ENCODE assay signal across 9 cellular contexts in genomic region chr6:35213161-35213823, GRCh38. TPM values are rescaled to one million over a fixed set of nuclear protein-coding genes. Genes with fewer than 3 reads are reported as not detected.
DNase-seq lines count a peak whose midpoint lies in the region; ATAC-seq and TF ChIP-seq lines count a peak whose summit lies in the region.
"Had no signal": no experiment of that assay in that cellular context is flagged by ENCODE, and none has a peak within 500 bp of the region (broad histone marks: within the 10 kb centered on the region; RNA-seq: fewer than 3 reads in every experiment).

No MANE protein-coding gene starts in this region.

- H3K9me3 ChIP-seq in heart right ventricle (no peaks in the 10 kb centered on the region), mammary epithelial cell (replicated peaks; ENCODE audit: insufficient read depth, low read length) (no peaks in the 10 kb centered on the region), aorta (ENCODE audit: control insufficient read depth, low read length) (no peaks in the 10 kb centered on the region)

- H3K4me1 ChIP-seq in heart right ventricle (peaks cover 4 to 43% (median 26%) of the 10 kb centered on the region in 9 donors), mammary epithelial cell (ENCODE audit: insufficient read depth, low read length) (peaks cover 3% of the 10 kb centered on the region), mesendoderm (ENCODE audit: control insufficient read depth, low read depth, low read length) (peaks cover 11% of the 10 kb centered on the region), aorta (ENCODE audit: control insufficient read depth in 1 of 2, insufficient read depth in 2 of 2, low read length in 2 of 2) (peaks cover 2 to 3% of the 10 kb centered on the region in 2 donors)

- CTCF ChIA-PET in mammary epithelial cell (lab: Charles Lee; ENCODE audit: low non-redundant PET): no interaction called here

- no peak overlapping the region for H3K18ac ChIP-seq in mesendoderm (ENCODE audit: low read length)

- H4K5ac ChIP-seq in mesendoderm (ENCODE audit: low read length): no peak overlapping the region

- DNase-seq in heart right ventricle: no peak
- DNase-seq in Right ventricle myocardium superior: no peak
- no peak for DNase-seq in mammary epithelial cell
- peak; percentile 80 for DNase-seq in mesendoderm
- DNase-seq in aorta: peak in 1 of 2 donors; percentile 82
- no peak for DNase-seq in inferior parietal cortex (ENCODE audit: extremely low spot score)
- DNase-seq: MV-4-11 had no signal

- H3K79me2 ChIP-seq in mammary epithelial cell (ENCODE audit: insufficient read depth, low read length): no peaks in the 10 kb centered on the region
- no peaks in the 10 kb centered on the region for H3K79me2 ChIP-seq in mesendoderm (ENCODE audit: control insufficient read depth, insufficient read depth, low read length)

- H3K4me3 ChIP-seq in heart right ventricle: peak overlapping the region; percentile 41 to 65 (median 62)
- peak overlapping the region; percentile 49 to 55 (median 53) for H3K4me3 ChIP-seq in mammary epithelial cell (replicated peaks in 1 of 3; ENCODE audit: insufficient read depth in 1 of 3, low read depth in 2 of 3, low read length in 3 of 3)
- H3K4me3 ChIP-seq in mesendoderm (ENCODE audit: low read length): no peak overlapping the region
- H3K4me3 ChIP-seq in aorta (ENCODE audit: low read length in 2 of 2): peak overlapping the region; percentile 90 to 96

- H3K27me3 ChIP-seq in heart right ventricle: peaks cover 0 to 68% (median 20%) of the 10 kb centered on the region in 7 donors
- peaks cover 13% of the 10 kb centered on the region for H3K27me3 ChIP-seq in mammary epithelial cell (ENCODE audit: insufficient read depth, low read length)
- H3K27me3 ChIP-seq in mesendoderm (ENCODE audit: insufficient read depth, low read length, poor library complexity): peaks cover 21% of the 10 kb centered on the region
- no peaks in the 10 kb centered on the region for H3K27me3 ChIP-seq in aorta (ENCODE audit: control insufficient read depth in 1 of 2, insufficient read depth in 2 of 2, low read length in 1 of 2)

- no peak overlapping the region for H3K9ac ChIP-seq in mammary epithelial cell (ENCODE audit: insufficient read depth, low read length)
- peak overlapping the region; percentile 68 for H3K9ac ChIP-seq in mesendoderm (ENCODE audit: low read length)

- 19% methylated on average over 53 to 54 of the region's 54 CpGs for WGBS in heart right ventricle, 2 donors
- WGBS in mammary epithelial cell (ENCODE audit: low coverage, missing lambda C conversion rate): 67% methylated on average over 13 of the region's 54 CpGs
- no CpG with 5 or more reads among the region's 54 CpGs for WGBS in mesendoderm (ENCODE audit: extremely low coverage, insufficient coverage, low lambda C conversion rate)
- 9 to 11% methylated on average over 43 to 54 of the region's 54 CpGs for WGBS in aorta, 2 donors

- H3K56ac ChIP-seq in mesendoderm (ENCODE audit: low read length): peak overlapping the region; percentile 88

- H2AFZ ChIP-seq in mammary epithelial cell (ENCODE audit: low read depth, low read length): peak overlapping the region; percentile 83

- no peaks in the 10 kb centered on the region for H4K20me1 ChIP-seq in mammary epithelial cell (ENCODE audit: insufficient read depth, low read length)

- no peak overlapping the region for H2BK5ac ChIP-seq in mesendoderm (ENCODE audit: low read length)

- no peak for ATAC-seq in heart right ventricle
- no peak for ATAC-seq in Right ventricle myocardium superior (ENCODE audit: poor library complexity)
- ATAC-seq in aorta (ENCODE audit: low FRiP score): no peak
- ATAC-seq in GM19397 (IDR thresholded peaks at IDR 0.05; ENCODE audit: unreplicated experiment): no peak
- no peak for ATAC-seq in esophagus mucosa

- H2BK15ac ChIP-seq in mesendoderm (replicated peaks; ENCODE audit: low read depth): no peak overlapping the region

- H3K4me2 ChIP-seq in mammary epithelial cell (ENCODE audit: insufficient read depth, low read depth, low read length) (peak overlapping the region; percentile 95), mesendoderm (ENCODE audit: low read length) (peak overlapping the region; percentile 86)

- no TSS peak for BruUV-seq in mammary epithelial cell (replicated peaks; lab: Mats Ljungman, UMichigan)

- H3K79me1 ChIP-seq in mesendoderm (ENCODE audit: low read length): no peaks in the 10 kb centered on the region

- no peak overlapping the region for H3K23ac ChIP-seq in mesendoderm (ENCODE audit: low read length)

- H3K27ac ChIP-seq in heart right ventricle: no peak overlapping the region
- H3K27ac ChIP-seq in mammary epithelial cell (ENCODE audit: insufficient read depth, low read depth, low read length): no peak overlapping the region
- no peak overlapping the region for H3K27ac ChIP-seq in mesendoderm (ENCODE audit: low read depth, low read length)
- no peak overlapping the region for H3K27ac ChIP-seq in aorta (ENCODE audit: low read depth in 1 of 2, low read length in 2 of 2)

- no peak overlapping the region for H3K4ac ChIP-seq in mesendoderm (ENCODE audit: low read depth, low read length)

- no peak for TF ChIP-seq CTCF in heart right ventricle (IDR thresholded peaks at IDR 0.05)
- no peak for TF ChIP-seq CTCF in mammary epithelial cell (conservative IDR thresholded peaks at IDR 0.05 in 1 of 2, IDR thresholded peaks at IDR 0.05 in 1 of 2; ENCODE audit: extremely low read depth in 1 of 2, insufficient read depth in 1 of 2, low read depth in 1 of 2, low read length in 2 of 2)

- no peak overlapping the region for H2AK5ac ChIP-seq in mesendoderm (ENCODE audit: low read length)

- in situ Hi-C loops in mammary epithelial cell (cut with MboI; ENCODE audit: low sequenced_read_pairs in 2 of 2): no loop called here

- no peak overlapping the region for H4K8ac ChIP-seq in mesendoderm (ENCODE audit: low read depth, low read length)

- no peaks in the 10 kb centered on the region for H3K36me3 ChIP-seq in heart right ventricle
- H3K36me3 ChIP-seq in mammary epithelial cell (ENCODE audit: insufficient read depth, low read length): no peaks in the 10 kb centered on the region
- no peaks in the 10 kb centered on the region for H3K36me3 ChIP-seq in mesendoderm (ENCODE audit: control insufficient read depth, insufficient read depth, low read length)
- H3K36me3 ChIP-seq in aorta (ENCODE audit: control insufficient read depth in 1 of 2, insufficient read depth in 2 of 2, low read length in 1 of 2): no peaks in the 10 kb centered on the region

- H2BK120ac ChIP-seq in mesendoderm (ENCODE audit: low read depth, low read length): no peak overlapping the region

- dilution Hi-C loops in mammary epithelial cell (cut with HindIII; ENCODE audit: low sequenced_read_pairs): no loop called here

- intact Hi-C loops in heart right ventricle (cut with DNase I) (no loop called here), Right ventricle myocardium superior (cut with DNase I) (no loop called here), mammary epithelial cell (cut with micrococcal nuclease) (no loop called here), aorta (cut with DNase I) (no loop called here)

RNA-seq across cellular contexts. Expression of gene SCUBE3, which starts 0.5 kb away (rescaled TPM):
- total RNA-seq in heart right ventricle: 10 to 100 TPM in 4 of 10 donors, 1 to 10 TPM in 6; 4.9 to 18.8 (median 9.0) TPM
- 1 to 10 TPM; 1.2 to 5.6 TPM for polyA plus RNA-seq in heart right ventricle
- 9.7 TPM for total RNA-seq in Right ventricle myocardium superior
- total RNA-seq in mammary epithelial cell: under 1 TPM; under 0.01 to 0.19 TPM
- 0.06 TPM for polyA plus RNA-seq in mammary epithelial cell
- not detected for polyA minus RNA-seq in mammary epithelial cell
- 0.60 TPM for polyA plus RNA-seq in mesendoderm (2013, experiment 1 of 2)
- polyA plus RNA-seq in mesendoderm (2013, experiment 2 of 2): 0.53 TPM
- total RNA-seq in aorta: 10 to 100 TPM; 57.6 to 63.6 TPM
- 10 to 100 TPM in 1 of 2 donors, 1 to 10 TPM in 1; 9.1 to 50.9 TPM for polyA plus RNA-seq in aorta
- 0.12 TPM for total RNA-seq in esophagus mucosa

RNA-seq across cellular contexts. Expression of gene ZNF76, which starts 46.2 kb away (rescaled TPM):
- total RNA-seq in heart right ventricle (10 to 100 TPM; 29.8 to 48.9 (median 37.8) TPM), Right ventricle myocardium superior (35.3 TPM), mammary epithelial cell (10 to 100 TPM; 18.8 to 21.9 TPM), aorta (10 to 100 TPM; 26.6 to 46.4 TPM), esophagus mucosa (14.3 TPM)
- polyA plus RNA-seq in heart right ventricle (10 to 100 TPM; 17.9 to 67.1 TPM), mammary epithelial cell (13.2 TPM), aorta (10 to 100 TPM; 10.6 to 51.8 TPM)
- 44.4 TPM for polyA minus RNA-seq in mammary epithelial cell
- 7.4 TPM for polyA plus RNA-seq in mesendoderm (2013, experiment 1 of 2)
- polyA plus RNA-seq in mesendoderm (2013, experiment 2 of 2): 7.5 TPM
